In genomic region chr2:27489498-27490397, GRCh38 we compare ENCODE assay signal across 8 cellular contexts. TPM values are rescaled to one million over a fixed set of nuclear protein-coding genes. Genes with fewer than 3 reads are reported as not detected.
DNase-seq lines count a peak whose midpoint lies in the region; ATAC-seq and TF ChIP-seq lines count a peak whose summit lies in the region.

IFT172 (minus strand) TSS chr2:27489743; CDS start chr2:27489653, 90 bp downstream.

- no peak for TF ChIP-seq CTCF in C4-2B (conservative IDR thresholded peaks at IDR 0.05)

- peak within 1 kb of the TSS; percentile 20 for H3K27ac ChIP-seq in C4-2B

- DNase-seq in NCI-H748 treated with DMSO at 0.1 percent for 48 hours (lab: John Stamatoyannopoulos, UW) (peak; percentile 99), dermis blood vessel endothelial cell (peak; percentile 99), left lobe of liver (ENCODE audit: low spot score) (peak; percentile 100)
- peak; percentile 99 for DNase-seq in activated CD4-positive, alpha-beta T cell treated with anti-CD3 and anti-CD28 coated beads, Interleukin-2, amount 50 U/mL, for 4 hours
- peak; percentile 99 for DNase-seq in stimulated activated CD4-positive, alpha-beta T cell treated with anti-CD3 and anti-CD28 coated beads, Interleukin-2, amount 100 ng/mL, for 24 hours

- ATAC-seq in GM19395 (IDR thresholded peaks at IDR 0.05; ENCODE audit: unreplicated experiment) (peak; percentile 98), HG03558 (IDR thresholded peaks at IDR 0.05; ENCODE audit: extremely low read depth, unreplicated experiment) (peak; percentile 83), left lobe of liver (peak; percentile 86)

RNA-seq across cellular contexts. Expression of gene IFT172, which starts in this region (rescaled TPM):
- total RNA-seq in dermis blood vessel endothelial cell (13.9 and 17.2 TPM in 2 replicates), left lobe of liver (7.4 TPM)

Comparison
In these comparisons a context has a peak if more than half of its experiments do, and no peak if none do; other contexts are left out.
1. Peak in every context shown above with its lines: DNase-seq, ATAC-seq and H3K27ac ChIP-seq.